In genomic region chr12:132317233-132317938, GRCh38 we compare ENCODE assay signal across 31 cellular contexts. TPM values are rescaled to one million over a fixed set of nuclear protein-coding genes. Genes with fewer than 3 reads are reported as not detected.
"Had no signal": no experiment of that assay in that cellular context is flagged by ENCODE, and none has a peak within 500 bp of the region (broad histone marks: within the 10 kb centered on the region; RNA-seq: fewer than 3 reads in every experiment).

No MANE protein-coding gene starts in this region.

- H3K27ac ChIP-seq: SJCRH30, SK-N-MC, WERI-Rb-1 had no signal

- DNase-seq: activated CD4-positive, alpha-beta T cell treated with anti-CD3 and anti-CD28 coated beads for 1 hour; activated CD4-positive, alpha-beta T cell treated with anti-CD3 and anti-CD28 coated beads, Interleukin-2, amount 10 ng/mL, durations not matched to agents 24 days and 14 days; activated CD4-positive, alpha-beta T cell treated with anti-CD3 and anti-CD28 coated beads, Interleukin-2, amount 50 U/mL, for 4 hours; activated CD4-positive, CD25-positive, alpha-beta regulatory T cell; activated CD8-positive, alpha-beta T cell treated with anti-CD3 and anti-CD28 coated beads for 36 hours; activated effector memory CD4-positive, alpha-beta T cell treated with anti-CD3 and anti-CD28 coated beads, Interleukin-2, amount 50 U/mL, for 16 hours; activated naive CD4-positive, alpha-beta T cell; activated T-cell treated with anti-CD3 and anti-CD28 coated beads, Interleukin-2, amount 50 U/mL, for 1 hour; activated T-cell treated with anti-CD3 and anti-CD28 coated beads, Interleukin-2, amount 50 U/mL, for 72 hours; anterior cingulate cortex; IMR-90; NCI-H1092 treated with DMSO at 0.1 percent for 48 hours; NCI-H1417 treated with DMSO at 0.1 percent for 48 hours; NCI-H1930; NCI-H2081 treated with DMSO at 0.1 percent for 48 hours; NCI-H226; NCI-H446 treated with DMSO at 0.1 percent for 48 hours; NCI-H524 treated with DMSO at 0.1 percent for 48 hours; RPMI8226; SHP77; SJCRH30; T1000; WERI-Rb-1 had no signal

- FAIRE-seq: K562 had no signal

- H3K4me3 ChIP-seq: K562, SJCRH30, SK-N-MC had no signal

- ATAC-seq: activated CD8-positive, alpha-beta T cell treated with anti-CD3 and anti-CD28 coated beads for 36 hours; activated T-cell treated with anti-CD3 and anti-CD28 coated beads, Interleukin-2, amount 50 U/mL, for 72 hours; activated T-helper 17 cell treated with anti-CD3 and anti-CD28 coated beads, Interleukin-2, amount 50 U/mL, for 72 hours; K562; Panc1 had no signal

- H3K9me3 ChIP-seq: SJCRH30 had no signal

- H3K27me3 ChIP-seq: SJCRH30 had no signal

- H3K4me1 ChIP-seq: SJCRH30 had no signal

- H3K36me3 ChIP-seq: SJCRH30, WERI-Rb-1 had no signal

RNA-seq across cellular contexts. Expression of gene GALNT9, which starts 12.0 kb away (rescaled TPM):
- total RNA-seq: activated CD4-positive, alpha-beta T cell treated with anti-CD3 and anti-CD28 coated beads, Interleukin-2, amount 10 ng/mL, durations not matched to agents 24 days and 14 days; activated CD8-positive, alpha-beta memory T cell treated with anti-CD3 and anti-CD28 coated beads for 36 hours; activated CD8-positive, alpha-beta T cell treated with anti-CD3 and anti-CD28 coated beads for 36 hours; K562; M059J; T-helper 1 cell treated with Interleukin-12 subunit alpha and Interleukin-12 subunit beta and Interleukin-4 antibody, amounts not matched to agents 30 ng/mL and 1 ng/mL, for 36 hours; T-helper 2 cell treated with Interferon-gamma antibody and Interleukin-4, amounts not matched to agents 100 ng/mL and 5 ng/mL, for 36 hours had no signal
- polyA plus RNA-seq: K562 had no signal
